In genomic region chr12:120662879-120663278, GRCh38 we compare ENCODE assay signal across 12 cellular contexts. TPM values are rescaled to one million over a fixed set of nuclear protein-coding genes. Genes with fewer than 3 reads are reported as not detected.
DNase-seq lines count a peak whose midpoint lies in the region; ATAC-seq, FAIRE-seq and TF ChIP-seq lines count a peak whose summit lies in the region.
"Had no signal": no experiment of that assay in that cellular context is flagged by ENCODE, and none has a peak within 500 bp of the region (broad histone marks: within the 10 kb centered on the region; RNA-seq: fewer than 3 reads in every experiment).

No MANE protein-coding gene starts in this region.

- DNase-seq in GM12891 (ENCODE audit: insufficient read length, low spot score): peak; percentile 66
- DNase-seq in SKM-1 (lab: John Stamatoyannopoulos, UW; ENCODE audit: unreplicated experiment): peak; percentile 42
- no peak for DNase-seq in COR-L47 (lab: John Stamatoyannopoulos, UW)
- no peak for DNase-seq in stimulated activated CD4-positive, alpha-beta T cell treated with anti-CD3 and anti-CD28 coated beads, Interleukin-4, amount 100 ng/mL, for 1 hour
- no peak for DNase-seq in LoVo (ENCODE audit: low spot score)
- no peak for DNase-seq in hepatic stellate cell (ENCODE audit: low spot score)
- DNase-seq: activated effector memory CD4-positive, alpha-beta T cell treated with Interleukin-2 at 50 U/mL for 16 hours; pancreas; SJCRH30 had no signal

- peak; percentile 76 for FAIRE-seq in GM12891 (lab: Jason Lieb, UNC)
- FAIRE-seq: endometrium, pancreas had no signal

- no peak for TF ChIP-seq POLR2A in GM12891 (IDR thresholded peaks at IDR 0.05; ENCODE audit: low read depth, low read length)

- ATAC-seq in GM19468 (IDR thresholded peaks at IDR 0.05; ENCODE audit: extremely low read depth, unreplicated experiment) (peak; percentile 58), HG03097 (IDR thresholded peaks at IDR 0.05; ENCODE audit: low FRiP score, unreplicated experiment) (peak; percentile 52)
- ATAC-seq: pancreas had no signal

TF ChIP-seq in GM12891, 5 proteins besides CTCF, POLR2A, EP300 and RAD21:
- peak; percentile 93 for TF ChIP-seq SPI1 (IDR thresholded peaks at IDR 0.05; ENCODE audit: low read depth, low read length)
- TF ChIP-seq POU2F2 (IDR thresholded peaks at IDR 0.05; ENCODE audit: low read depth, low read length): no peak

RNA-seq across cellular contexts. Expression of gene CABP1, which starts 22.5 kb away (rescaled TPM):
- 1.2 TPM for polyA plus RNA-seq in GM12891 (2012; ENCODE audit: low read depth, missing spikeins)

RNA-seq across cellular contexts. Expression of gene MLEC, which starts 24.1 kb away (rescaled TPM):
- polyA plus RNA-seq in GM12891 (2012; ENCODE audit: low read depth, missing spikeins): 32.9 TPM

RNA-seq across cellular contexts. Expression of gene UNC119B, which starts 47.4 kb away (rescaled TPM):
- polyA plus RNA-seq in GM12891 (2012; ENCODE audit: low read depth, missing spikeins): 16.4 TPM

Comparison
In these comparisons a context has a peak if more than half of its experiments do, and no peak if none do; other contexts are left out.
1. DNase-seq: peak in GM12891 (single experiment) and SKM-1 (single experiment); none in COR-L47 (single experiment), stimulated activated CD4-positive, alpha-beta T cell treated with anti-CD3 and anti-CD28 coated beads, Interleukin-4, amount 100 ng/mL, for 1 hour (single experiment), LoVo (single experiment) and hepatic stellate cell (single experiment).